Comparison of ENCODE assay signal across 2 cellular contexts in the genomic region with DNA sequence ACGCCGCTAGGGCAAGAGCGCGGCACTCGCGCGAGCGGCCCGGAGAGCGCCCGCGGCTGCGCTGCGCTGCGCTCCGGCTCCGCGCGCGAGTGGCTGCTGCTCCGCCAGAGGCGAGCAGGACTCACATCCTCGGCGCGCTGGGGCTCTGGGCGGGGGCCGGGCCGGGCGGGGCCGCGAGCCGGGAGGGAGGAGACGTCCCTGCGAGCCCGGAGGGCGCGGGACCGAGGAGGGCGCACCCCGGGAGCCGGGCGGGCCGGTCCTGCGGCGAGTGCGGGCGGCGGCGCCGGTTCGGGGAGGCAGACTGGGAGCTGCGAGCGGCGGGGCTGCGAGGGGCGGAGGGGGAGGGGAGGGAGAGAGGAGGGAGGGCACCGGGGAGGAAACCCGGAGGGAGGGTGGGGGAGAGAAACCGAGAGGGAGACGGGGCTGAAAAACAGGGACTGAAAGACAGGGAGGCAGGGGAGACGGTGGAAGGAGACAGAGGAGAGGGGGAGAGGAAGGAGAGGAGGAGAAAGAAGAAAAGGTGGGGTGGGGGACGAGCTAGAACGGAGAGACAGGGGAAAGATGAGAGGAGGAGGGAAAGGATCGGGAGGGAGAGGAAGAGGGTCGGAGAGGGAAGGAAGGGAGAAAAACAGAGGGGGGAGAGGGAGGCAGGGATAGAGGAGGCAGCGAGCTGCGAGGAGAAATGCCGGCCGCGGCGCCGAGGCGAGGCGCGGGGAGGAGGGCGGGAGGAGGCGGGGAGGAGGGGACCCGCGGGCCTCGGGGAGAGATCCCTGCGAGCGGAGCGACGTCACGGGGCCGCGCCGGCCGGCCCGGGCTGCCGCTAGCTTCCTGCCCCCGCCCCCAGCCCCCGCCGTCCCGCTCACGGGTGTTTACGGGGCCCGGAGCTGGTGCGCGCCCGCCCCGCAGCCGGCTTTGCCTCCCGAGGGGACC.
A peak's percentile ranks its signal among the peaks of the same experiment; 100 is the strongest.
TF ChIP-seq lines count a peak whose summit lies in the region.

A gene (minus strand): TSS at position 684 of the 930 bp plus-strand sequence. CDS start 831 bp downstream, outside the sequence.

TF ChIP-seq in HEK293, 187 proteins besides CTCF, POLR2A, EP300 and RAD21 (continued from another document and continues in another):
- TF ChIP-seq, protein P1, sequence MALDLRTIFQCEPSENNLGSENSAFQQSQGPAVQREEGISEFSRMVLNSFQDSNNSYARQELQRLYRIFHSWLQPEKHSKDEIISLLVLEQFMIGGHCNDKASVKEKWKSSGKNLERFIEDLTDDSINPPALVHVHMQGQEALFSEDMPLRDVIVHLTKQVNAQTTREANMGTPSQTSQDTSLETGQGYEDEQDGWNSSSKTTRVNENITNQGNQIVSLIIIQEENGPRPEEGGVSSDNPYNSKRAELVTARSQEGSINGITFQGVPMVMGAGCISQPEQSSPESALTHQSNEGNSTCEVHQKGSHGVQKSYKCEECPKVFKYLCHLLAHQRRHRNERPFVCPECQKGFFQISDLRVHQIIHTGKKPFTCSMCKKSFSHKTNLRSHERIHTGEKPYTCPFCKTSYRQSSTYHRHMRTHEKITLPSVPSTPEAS (tag by site-specific recombination; IDR thresholded peaks at IDR 0.05), result 0 out of 2 replicates have a peak, but pooled peaks have one; percentile 22
- TF ChIP-seq ZNF341 (tag by site-specific recombination; IDR thresholded peaks at IDR 0.05; ENCODE audit: low read depth) (peak; percentile 44), ZNF354C (tag by site-specific recombination; IDR thresholded peaks at IDR 0.05; ENCODE audit: borderline replicate concordance, low read depth) (no peak), ZNF211 (tag by site-specific recombination; IDR thresholded peaks at IDR 0.05; ENCODE audit: low read depth) (no peak), SETDB1 (IDR thresholded peaks at IDR 0.05; ENCODE audit: insufficient read length, low read length) (no peak), ZNF121 (tag by site-specific recombination; IDR thresholded peaks at IDR 0.05) (peak; percentile 62; the same call in 1 of the 2 replicates), KLF9 (tag by site-specific recombination; IDR thresholded peaks at IDR 0.05; ENCODE audit: low read depth) (peak; percentile 45; the same call in 1 of the 2 replicates), ZNF664 (tag by site-specific recombination; IDR thresholded peaks at IDR 0.05) (peak; percentile 41; the same call in 1 of the 2 replicates), ZNF157 (tag by site-specific recombination; IDR thresholded peaks at IDR 0.05) (no peak), ZNF394 (tag by site-specific recombination; IDR thresholded peaks at IDR 0.05; ENCODE audit: borderline replicate concordance) (no peak), HOXC10 (CRISPR knock-in tag; IDR thresholded peaks at IDR 0.05) (no peak), ZNF521 (tag by site-specific recombination; IDR thresholded peaks at IDR 0.05) (no peak), ZNF624 (tag by site-specific recombination; IDR thresholded peaks at IDR 0.05) (no peak), ZNF530 (tag by site-specific recombination; IDR thresholded peaks at IDR 0.05; ENCODE audit: low read depth) (no peak), ZNF311 (tag by site-specific recombination; IDR thresholded peaks at IDR 0.05; ENCODE audit: borderline replicate concordance) (no peak), TRIM28 (IDR thresholded peaks at IDR 0.05; ENCODE audit: borderline replicate concordance, low read length) (no peak)
- TF ChIP-seq, protein P2, sequence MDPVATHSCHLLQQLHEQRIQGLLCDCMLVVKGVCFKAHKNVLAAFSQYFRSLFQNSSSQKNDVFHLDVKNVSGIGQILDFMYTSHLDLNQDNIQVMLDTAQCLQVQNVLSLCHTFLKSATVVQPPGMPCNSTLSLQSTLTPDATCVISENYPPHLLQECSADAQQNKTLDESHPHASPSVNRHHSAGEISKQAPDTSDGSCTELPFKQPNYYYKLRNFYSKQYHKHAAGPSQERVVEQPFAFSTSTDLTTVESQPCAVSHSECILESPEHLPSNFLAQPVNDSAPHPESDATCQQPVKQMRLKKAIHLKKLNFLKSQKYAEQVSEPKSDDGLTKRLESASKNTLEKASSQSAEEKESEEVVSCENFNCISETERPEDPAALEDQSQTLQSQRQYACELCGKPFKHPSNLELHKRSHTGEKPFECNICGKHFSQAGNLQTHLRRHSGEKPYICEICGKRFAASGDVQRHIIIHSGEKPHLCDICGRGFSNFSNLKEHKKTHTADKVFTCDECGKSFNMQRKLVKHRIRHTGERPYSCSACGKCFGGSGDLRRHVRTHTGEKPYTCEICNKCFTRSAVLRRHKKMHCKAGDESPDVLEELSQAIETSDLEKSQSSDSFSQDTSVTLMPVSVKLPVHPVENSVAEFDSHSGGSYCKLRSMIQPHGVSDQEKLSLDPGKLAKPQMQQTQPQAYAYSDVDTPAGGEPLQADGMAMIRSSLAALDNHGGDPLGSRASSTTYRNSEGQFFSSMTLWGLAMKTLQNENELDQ (tag by site-specific recombination; IDR thresholded peaks at IDR 0.05; ENCODE audit: low read depth), result no peak
- TF ChIP-seq, protein P3, sequence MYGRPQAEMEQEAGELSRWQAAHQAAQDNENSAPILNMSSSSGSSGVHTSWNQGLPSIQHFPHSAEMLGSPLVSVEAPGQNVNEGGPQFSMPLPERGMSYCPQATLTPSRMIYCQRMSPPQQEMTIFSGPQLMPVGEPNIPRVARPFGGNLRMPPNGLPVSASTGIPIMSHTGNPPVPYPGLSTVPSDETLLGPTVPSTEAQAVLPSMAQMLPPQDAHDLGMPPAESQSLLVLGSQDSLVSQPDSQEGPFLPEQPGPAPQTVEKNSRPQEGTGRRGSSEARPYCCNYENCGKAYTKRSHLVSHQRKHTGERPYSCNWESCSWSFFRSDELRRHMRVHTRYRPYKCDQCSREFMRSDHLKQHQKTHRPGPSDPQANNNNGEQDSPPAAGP (tag by site-specific recombination; IDR thresholded peaks at IDR 0.05), result peak; percentile 80
- TF ChIP-seq, protein P4, sequence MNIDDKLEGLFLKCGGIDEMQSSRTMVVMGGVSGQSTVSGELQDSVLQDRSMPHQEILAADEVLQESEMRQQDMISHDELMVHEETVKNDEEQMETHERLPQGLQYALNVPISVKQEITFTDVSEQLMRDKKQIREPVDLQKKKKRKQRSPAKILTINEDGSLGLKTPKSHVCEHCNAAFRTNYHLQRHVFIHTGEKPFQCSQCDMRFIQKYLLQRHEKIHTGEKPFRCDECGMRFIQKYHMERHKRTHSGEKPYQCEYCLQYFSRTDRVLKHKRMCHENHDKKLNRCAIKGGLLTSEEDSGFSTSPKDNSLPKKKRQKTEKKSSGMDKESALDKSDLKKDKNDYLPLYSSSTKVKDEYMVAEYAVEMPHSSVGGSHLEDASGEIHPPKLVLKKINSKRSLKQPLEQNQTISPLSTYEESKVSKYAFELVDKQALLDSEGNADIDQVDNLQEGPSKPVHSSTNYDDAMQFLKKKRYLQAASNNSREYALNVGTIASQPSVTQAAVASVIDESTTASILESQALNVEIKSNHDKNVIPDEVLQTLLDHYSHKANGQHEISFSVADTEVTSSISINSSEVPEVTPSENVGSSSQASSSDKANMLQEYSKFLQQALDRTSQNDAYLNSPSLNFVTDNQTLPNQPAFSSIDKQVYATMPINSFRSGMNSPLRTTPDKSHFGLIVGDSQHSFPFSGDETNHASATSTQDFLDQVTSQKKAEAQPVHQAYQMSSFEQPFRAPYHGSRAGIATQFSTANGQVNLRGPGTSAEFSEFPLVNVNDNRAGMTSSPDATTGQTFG (tag by site-specific recombination; IDR thresholded peaks at IDR 0.05; ENCODE audit: borderline replicate concordance), result no peak
- TF ChIP-seq, protein P5, sequence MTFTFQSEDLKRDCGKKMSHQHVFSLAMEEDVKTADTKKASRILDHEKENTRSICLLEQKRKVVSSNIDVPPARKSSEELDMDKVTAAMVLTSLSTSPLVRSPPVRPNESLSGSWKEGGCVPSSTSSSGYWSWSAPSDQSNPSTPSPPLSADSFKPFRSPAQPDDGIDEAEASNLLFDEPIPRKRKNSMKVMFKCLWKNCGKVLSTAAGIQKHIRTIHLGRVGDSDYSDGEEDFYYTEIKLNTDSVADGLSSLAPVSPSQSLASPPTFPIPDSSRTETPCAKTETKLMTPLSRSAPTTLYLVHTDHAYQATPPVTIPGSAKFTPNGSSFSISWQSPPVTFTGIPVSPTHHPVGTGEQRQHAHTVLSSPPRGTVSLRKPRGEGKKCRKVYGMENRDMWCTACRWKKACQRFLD (tag by site-specific recombination; IDR thresholded peaks at IDR 0.05), result no peak

TF ChIP-seq in GM12878, 131 proteins besides CTCF, POLR2A, EP300 and RAD21 (continued from another document):
- TF ChIP-seq, protein P6, sequence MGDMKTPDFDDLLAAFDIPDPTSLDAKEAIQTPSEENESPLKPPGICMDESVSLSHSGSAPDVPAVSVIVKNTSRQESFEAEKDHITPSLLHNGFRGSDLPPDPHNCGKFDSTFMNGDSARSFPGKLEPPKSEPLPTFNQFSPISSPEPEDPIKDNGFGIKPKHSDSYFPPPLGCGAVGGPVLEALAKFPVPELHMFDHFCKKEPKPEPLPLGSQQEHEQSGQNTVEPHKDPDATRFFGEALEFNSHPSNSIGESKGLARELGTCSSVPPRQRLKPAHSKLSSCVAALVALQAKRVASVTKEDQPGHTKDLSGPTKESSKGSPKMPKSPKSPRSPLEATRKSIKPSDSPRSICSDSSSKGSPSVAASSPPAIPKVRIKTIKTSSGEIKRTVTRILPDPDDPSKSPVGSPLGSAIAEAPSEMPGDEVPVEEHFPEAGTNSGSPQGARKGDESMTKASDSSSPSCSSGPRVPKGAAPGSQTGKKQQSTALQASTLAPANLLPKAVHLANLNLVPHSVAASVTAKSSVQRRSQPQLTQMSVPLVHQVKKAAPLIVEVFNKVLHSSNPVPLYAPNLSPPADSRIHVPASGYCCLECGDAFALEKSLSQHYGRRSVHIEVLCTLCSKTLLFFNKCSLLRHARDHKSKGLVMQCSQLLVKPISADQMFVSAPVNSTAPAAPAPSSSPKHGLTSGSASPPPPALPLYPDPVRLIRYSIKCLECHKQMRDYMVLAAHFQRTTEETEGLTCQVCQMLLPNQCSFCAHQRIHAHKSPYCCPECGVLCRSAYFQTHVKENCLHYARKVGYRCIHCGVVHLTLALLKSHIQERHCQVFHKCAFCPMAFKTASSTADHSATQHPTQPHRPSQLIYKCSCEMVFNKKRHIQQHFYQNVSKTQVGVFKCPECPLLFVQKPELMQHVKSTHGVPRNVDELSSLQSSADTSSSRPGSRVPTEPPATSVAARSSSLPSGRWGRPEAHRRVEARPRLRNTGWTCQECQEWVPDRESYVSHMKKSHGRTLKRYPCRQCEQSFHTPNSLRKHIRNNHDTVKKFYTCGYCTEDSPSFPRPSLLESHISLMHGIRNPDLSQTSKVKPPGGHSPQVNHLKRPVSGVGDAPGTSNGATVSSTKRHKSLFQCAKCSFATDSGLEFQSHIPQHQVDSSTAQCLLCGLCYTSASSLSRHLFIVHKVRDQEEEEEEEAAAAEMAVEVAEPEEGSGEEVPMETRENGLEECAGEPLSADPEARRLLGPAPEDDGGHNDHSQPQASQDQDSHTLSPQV (IDR thresholded peaks at IDR 0.05), result no peak
- TF ChIP-seq ZNF384 (IDR thresholded peaks at IDR 0.05; ENCODE audit: borderline replicate concordance, low read depth, low read length) (no peak), ATF7 (IDR thresholded peaks at IDR 0.05; ENCODE audit: low read depth) (no peak), HDAC6 (IDR thresholded peaks at IDR 0.05; ENCODE audit: unreplicated experiment) (no peak)
